In the genomic region with DNA sequence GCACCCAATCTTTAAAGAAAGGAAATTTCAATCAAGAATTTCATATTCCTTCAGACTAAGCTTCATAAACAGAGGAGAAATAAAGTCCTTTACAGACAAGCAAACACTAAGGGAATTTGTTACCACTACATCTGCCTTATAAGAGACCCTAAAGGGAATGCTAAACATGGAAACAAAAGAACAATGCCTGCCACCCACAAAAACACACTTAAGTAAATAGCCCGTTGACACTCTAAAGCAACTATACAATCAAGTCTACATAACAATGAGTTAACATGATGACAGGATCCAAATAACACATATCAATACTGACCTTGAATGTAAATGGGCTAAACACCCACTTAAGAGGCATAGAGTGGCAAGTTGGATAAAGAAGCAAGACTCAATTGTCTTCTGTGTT, we compare ENCODE assay signal across 3 cellular contexts.
TF ChIP-seq lines count a peak whose summit lies in the region.

No MANE protein-coding gene starts in this region.

TF ChIP-seq in GM23338, 12 proteins besides CTCF, POLR2A, EP300 and RAD21:
- no peak for TF ChIP-seq JUNB (IDR thresholded peaks at IDR 0.05; ENCODE audit: unreplicated experiment)
- no peak for TF ChIP-seq CREB1 (CRISPR knock-in tag; IDR thresholded peaks at IDR 0.05; ENCODE audit: low read depth)
- TF ChIP-seq NANOG (IDR thresholded peaks at IDR 0.05; ENCODE audit: borderline replicate concordance) = peak; percentile 80; the same call in 1 of the 2 replicates

TF ChIP-seq in H1, 55 proteins besides CTCF, POLR2A, EP300 and RAD21:
- TF ChIP-seq SP2 (IDR thresholded peaks at IDR 0.05; ENCODE audit: low read length) = no peak
- TF ChIP-seq KDM4A (IDR thresholded peaks at IDR 0.05; ENCODE audit: low read depth, low read length, severe bottlenecking) = no peak
- TF ChIP-seq JUN (IDR thresholded peaks at IDR 0.05; ENCODE audit: low read depth, low read length) = no peak
- TF ChIP-seq JUND (IDR thresholded peaks at IDR 0.05; ENCODE audit: low read length) = no peak
- TF ChIP-seq, protein P1, sequence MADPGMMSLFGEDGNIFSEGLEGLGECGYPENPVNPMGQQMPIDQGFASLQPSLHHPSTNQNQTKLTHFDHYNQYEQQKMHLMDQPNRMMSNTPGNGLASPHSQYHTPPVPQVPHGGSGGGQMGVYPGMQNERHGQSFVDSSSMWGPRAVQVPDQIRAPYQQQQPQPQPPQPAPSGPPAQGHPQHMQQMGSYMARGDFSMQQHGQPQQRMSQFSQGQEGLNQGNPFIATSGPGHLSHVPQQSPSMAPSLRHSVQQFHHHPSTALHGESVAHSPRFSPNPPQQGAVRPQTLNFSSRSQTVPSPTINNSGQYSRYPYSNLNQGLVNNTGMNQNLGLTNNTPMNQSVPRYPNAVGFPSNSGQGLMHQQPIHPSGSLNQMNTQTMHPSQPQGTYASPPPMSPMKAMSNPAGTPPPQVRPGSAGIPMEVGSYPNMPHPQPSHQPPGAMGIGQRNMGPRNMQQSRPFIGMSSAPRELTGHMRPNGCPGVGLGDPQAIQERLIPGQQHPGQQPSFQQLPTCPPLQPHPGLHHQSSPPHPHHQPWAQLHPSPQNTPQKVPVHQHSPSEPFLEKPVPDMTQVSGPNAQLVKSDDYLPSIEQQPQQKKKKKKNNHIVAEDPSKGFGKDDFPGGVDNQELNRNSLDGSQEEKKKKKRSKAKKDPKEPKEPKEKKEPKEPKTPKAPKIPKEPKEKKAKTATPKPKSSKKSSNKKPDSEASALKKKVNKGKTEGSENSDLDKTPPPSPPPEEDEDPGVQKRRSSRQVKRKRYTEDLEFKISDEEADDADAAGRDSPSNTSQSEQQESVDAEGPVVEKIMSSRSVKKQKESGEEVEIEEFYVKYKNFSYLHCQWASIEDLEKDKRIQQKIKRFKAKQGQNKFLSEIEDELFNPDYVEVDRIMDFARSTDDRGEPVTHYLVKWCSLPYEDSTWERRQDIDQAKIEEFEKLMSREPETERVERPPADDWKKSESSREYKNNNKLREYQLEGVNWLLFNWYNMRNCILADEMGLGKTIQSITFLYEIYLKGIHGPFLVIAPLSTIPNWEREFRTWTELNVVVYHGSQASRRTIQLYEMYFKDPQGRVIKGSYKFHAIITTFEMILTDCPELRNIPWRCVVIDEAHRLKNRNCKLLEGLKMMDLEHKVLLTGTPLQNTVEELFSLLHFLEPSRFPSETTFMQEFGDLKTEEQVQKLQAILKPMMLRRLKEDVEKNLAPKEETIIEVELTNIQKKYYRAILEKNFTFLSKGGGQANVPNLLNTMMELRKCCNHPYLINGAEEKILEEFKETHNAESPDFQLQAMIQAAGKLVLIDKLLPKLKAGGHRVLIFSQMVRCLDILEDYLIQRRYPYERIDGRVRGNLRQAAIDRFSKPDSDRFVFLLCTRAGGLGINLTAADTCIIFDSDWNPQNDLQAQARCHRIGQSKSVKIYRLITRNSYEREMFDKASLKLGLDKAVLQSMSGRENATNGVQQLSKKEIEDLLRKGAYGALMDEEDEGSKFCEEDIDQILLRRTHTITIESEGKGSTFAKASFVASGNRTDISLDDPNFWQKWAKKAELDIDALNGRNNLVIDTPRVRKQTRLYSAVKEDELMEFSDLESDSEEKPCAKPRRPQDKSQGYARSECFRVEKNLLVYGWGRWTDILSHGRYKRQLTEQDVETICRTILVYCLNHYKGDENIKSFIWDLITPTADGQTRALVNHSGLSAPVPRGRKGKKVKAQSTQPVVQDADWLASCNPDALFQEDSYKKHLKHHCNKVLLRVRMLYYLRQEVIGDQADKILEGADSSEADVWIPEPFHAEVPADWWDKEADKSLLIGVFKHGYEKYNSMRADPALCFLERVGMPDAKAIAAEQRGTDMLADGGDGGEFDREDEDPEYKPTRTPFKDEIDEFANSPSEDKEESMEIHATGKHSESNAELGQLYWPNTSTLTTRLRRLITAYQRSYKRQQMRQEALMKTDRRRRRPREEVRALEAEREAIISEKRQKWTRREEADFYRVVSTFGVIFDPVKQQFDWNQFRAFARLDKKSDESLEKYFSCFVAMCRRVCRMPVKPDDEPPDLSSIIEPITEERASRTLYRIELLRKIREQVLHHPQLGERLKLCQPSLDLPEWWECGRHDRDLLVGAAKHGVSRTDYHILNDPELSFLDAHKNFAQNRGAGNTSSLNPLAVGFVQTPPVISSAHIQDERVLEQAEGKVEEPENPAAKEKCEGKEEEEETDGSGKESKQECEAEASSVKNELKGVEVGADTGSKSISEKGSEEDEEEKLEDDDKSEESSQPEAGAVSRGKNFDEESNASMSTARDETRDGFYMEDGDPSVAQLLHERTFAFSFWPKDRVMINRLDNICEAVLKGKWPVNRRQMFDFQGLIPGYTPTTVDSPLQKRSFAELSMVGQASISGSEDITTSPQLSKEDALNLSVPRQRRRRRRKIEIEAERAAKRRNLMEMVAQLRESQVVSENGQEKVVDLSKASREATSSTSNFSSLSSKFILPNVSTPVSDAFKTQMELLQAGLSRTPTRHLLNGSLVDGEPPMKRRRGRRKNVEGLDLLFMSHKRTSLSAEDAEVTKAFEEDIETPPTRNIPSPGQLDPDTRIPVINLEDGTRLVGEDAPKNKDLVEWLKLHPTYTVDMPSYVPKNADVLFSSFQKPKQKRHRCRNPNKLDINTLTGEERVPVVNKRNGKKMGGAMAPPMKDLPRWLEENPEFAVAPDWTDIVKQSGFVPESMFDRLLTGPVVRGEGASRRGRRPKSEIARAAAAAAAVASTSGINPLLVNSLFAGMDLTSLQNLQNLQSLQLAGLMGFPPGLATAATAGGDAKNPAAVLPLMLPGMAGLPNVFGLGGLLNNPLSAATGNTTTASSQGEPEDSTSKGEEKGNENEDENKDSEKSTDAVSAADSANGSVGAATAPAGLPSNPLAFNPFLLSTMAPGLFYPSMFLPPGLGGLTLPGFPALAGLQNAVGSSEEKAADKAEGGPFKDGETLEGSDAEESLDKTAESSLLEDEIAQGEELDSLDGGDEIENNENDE (IDR thresholded peaks at IDR 0.05; ENCODE audit: insufficient replicate concordance, low read length) = peak; percentile 63
- TF ChIP-seq CTBP2 (IDR thresholded peaks at IDR 0.05; ENCODE audit: borderline replicate concordance, insufficient read depth, insufficient read length, low read length) = no peak
- TF ChIP-seq, protein P2, sequence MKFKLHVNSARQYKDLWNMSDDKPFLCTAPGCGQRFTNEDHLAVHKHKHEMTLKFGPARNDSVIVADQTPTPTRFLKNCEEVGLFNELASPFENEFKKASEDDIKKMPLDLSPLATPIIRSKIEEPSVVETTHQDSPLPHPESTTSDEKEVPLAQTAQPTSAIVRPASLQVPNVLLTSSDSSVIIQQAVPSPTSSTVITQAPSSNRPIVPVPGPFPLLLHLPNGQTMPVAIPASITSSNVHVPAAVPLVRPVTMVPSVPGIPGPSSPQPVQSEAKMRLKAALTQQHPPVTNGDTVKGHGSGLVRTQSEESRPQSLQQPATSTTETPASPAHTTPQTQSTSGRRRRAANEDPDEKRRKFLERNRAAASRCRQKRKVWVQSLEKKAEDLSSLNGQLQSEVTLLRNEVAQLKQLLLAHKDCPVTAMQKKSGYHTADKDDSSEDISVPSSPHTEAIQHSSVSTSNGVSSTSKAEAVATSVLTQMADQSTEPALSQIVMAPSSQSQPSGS (IDR thresholded peaks at IDR 0.05; ENCODE audit: low read length) = no peak
- no peak for TF ChIP-seq SAP30 (IDR thresholded peaks at IDR 0.05; ENCODE audit: insufficient read depth, insufficient replicate concordance, low read length)
- TF ChIP-seq POU5F1 (IDR thresholded peaks at IDR 0.05; ENCODE audit: low read depth, low read length) = 0 out of 2 replicates have a peak, but pooled peaks have one; percentile 43
- TF ChIP-seq PHF8 (conservative IDR thresholded peaks at IDR 0.05; ENCODE audit: low read depth, low read length) = no peak

TF ChIP-seq in HepG2, 621 proteins besides CTCF, POLR2A, EP300 and RAD21:
- TF ChIP-seq CBFB (CRISPR knock-in tag; IDR thresholded peaks at IDR 0.05) (no peak), ARNT2 (CRISPR knock-in tag; IDR thresholded peaks at IDR 0.05; ENCODE audit: low read depth) (no peak), ZNF136 (CRISPR knock-in tag; IDR thresholded peaks at IDR 0.05; ENCODE audit: low read depth) (no peak), JUN (CRISPR knock-in tag; IDR thresholded peaks at IDR 0.05) (no peak), SALL1 (CRISPR knock-in tag; IDR thresholded peaks at IDR 0.05) (no peak), BRD4 (CRISPR knock-in tag; IDR thresholded peaks at IDR 0.05) (no peak), ZNF75D (CRISPR knock-in tag; IDR thresholded peaks at IDR 0.05; ENCODE audit: borderline replicate concordance) (no peak), KLF9 (CRISPR knock-in tag; IDR thresholded peaks at IDR 0.05; ENCODE audit: low read depth) (no peak), SRY (CRISPR knock-in tag; IDR thresholded peaks at IDR 0.05) (no peak), SMAD9 (CRISPR knock-in tag; IDR thresholded peaks at IDR 0.05) (no peak), ATRX (CRISPR knock-in tag; IDR thresholded peaks at IDR 0.05; ENCODE audit: borderline replicate concordance) (no peak), ZNF343 (CRISPR knock-in tag; IDR thresholded peaks at IDR 0.05) (no peak), ETV5 (CRISPR knock-in tag; IDR thresholded peaks at IDR 0.05; ENCODE audit: borderline replicate concordance) (no peak)
- TF ChIP-seq, protein P3, sequence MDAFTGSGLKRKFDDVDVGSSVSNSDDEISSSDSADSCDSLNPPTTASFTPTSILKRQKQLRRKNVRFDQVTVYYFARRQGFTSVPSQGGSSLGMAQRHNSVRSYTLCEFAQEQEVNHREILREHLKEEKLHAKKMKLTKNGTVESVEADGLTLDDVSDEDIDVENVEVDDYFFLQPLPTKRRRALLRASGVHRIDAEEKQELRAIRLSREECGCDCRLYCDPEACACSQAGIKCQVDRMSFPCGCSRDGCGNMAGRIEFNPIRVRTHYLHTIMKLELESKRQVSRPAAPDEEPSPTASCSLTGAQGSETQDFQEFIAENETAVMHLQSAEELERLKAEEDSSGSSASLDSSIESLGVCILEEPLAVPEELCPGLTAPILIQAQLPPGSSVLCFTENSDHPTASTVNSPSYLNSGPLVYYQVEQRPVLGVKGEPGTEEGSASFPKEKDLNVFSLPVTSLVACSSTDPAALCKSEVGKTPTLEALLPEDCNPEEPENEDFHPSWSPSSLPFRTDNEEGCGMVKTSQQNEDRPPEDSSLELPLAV (CRISPR knock-in tag; conservative IDR thresholded peaks at IDR 0.05; ENCODE audit: low read depth) = no peak
- TF ChIP-seq, protein P4, sequence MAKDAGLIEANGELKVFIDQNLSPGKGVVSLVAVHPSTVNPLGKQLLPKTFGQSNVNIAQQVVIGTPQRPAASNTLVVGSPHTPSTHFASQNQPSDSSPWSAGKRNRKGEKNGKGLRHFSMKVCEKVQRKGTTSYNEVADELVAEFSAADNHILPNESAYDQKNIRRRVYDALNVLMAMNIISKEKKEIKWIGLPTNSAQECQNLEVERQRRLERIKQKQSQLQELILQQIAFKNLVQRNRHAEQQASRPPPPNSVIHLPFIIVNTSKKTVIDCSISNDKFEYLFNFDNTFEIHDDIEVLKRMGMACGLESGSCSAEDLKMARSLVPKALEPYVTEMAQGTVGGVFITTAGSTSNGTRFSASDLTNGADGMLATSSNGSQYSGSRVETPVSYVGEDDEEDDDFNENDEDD (CRISPR knock-in tag; IDR thresholded peaks at IDR 0.05; ENCODE audit: borderline replicate concordance) = no peak
- TF ChIP-seq, protein P5, sequence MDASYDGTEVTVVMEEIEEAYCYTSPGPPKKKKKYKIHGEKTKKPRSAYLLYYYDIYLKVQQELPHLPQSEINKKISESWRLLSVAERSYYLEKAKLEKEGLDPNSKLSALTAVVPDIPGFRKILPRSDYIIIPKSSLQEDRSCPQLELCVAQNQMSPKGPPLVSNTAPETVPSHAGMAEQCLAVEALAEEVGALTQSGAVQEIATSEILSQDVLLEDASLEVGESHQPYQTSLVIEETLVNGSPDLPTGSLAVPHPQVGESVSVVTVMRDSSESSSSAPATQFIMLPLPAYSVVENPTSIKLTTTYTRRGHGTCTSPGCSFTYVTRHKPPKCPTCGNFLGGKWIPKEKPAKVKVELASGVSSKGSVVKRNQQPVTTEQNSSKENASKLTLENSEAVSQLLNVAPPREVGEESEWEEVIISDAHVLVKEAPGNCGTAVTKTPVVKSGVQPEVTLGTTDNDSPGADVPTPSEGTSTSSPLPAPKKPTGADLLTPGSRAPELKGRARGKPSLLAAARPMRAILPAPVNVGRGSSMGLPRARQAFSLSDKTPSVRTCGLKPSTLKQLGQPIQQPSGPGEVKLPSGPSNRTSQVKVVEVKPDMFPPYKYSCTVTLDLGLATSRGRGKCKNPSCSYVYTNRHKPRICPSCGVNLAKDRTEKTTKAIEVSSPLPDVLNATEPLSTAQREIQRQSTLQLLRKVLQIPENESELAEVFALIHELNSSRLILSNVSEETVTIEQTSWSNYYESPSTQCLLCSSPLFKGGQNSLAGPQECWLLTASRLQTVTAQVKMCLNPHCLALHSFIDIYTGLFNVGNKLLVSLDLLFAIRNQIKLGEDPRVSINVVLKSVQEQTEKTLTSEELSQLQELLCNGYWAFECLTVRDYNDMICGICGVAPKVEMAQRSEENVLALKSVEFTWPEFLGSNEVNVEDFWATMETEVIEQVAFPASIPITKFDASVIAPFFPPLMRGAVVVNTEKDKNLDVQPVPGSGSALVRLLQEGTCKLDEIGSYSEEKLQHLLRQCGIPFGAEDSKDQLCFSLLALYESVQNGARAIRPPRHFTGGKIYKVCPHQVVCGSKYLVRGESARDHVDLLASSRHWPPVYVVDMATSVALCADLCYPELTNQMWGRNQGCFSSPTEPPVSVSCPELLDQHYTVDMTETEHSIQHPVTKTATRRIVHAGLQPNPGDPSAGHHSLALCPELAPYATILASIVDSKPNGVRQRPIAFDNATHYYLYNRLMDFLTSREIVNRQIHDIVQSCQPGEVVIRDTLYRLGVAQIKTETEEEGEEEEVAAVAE (CRISPR knock-in tag; IDR thresholded peaks at IDR 0.05; ENCODE audit: borderline replicate concordance) = no peak
- TF ChIP-seq, protein P6, sequence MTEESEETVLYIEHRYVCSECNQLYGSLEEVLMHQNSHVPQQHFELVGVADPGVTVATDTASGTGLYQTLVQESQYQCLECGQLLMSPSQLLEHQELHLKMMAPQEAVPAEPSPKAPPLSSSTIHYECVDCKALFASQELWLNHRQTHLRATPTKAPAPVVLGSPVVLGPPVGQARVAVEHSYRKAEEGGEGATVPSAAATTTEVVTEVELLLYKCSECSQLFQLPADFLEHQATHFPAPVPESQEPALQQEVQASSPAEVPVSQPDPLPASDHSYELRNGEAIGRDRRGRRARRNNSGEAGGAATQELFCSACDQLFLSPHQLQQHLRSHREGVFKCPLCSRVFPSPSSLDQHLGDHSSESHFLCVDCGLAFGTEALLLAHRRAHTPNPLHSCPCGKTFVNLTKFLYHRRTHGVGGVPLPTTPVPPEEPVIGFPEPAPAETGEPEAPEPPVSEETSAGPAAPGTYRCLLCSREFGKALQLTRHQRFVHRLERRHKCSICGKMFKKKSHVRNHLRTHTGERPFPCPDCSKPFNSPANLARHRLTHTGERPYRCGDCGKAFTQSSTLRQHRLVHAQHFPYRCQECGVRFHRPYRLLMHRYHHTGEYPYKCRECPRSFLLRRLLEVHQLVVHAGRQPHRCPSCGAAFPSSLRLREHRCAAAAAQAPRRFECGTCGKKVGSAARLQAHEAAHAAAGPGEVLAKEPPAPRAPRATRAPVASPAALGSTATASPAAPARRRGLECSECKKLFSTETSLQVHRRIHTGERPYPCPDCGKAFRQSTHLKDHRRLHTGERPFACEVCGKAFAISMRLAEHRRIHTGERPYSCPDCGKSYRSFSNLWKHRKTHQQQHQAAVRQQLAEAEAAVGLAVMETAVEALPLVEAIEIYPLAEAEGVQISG (CRISPR knock-in tag; IDR thresholded peaks at IDR 0.05) = no peak
TF ChIP-seq in HepG2: peak in this region for 0.
